14 cellular contexts compared by ENCODE assay signal in the genomic region with DNA sequence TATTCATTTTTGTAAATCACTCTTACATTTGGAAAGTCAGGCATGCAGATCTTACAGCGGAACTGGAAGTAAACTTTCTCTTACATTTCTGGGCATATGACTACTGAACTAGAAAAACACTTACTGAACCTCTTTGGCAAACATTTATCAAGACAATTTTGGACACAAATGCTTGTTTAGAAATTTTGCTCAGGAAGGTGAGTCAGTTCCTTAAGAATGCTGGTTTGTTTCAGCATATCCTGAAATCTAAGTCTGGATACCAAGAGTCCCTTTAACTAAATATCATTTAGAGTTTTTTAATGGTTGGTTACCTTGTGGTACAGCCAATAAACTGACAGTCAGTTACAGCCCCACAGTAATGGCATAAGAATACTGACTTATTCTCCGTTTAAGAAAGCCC. TPM values are rescaled to one million over a fixed set of nuclear protein-coding genes. Genes with fewer than 3 reads are reported as not detected.
A peak's percentile ranks its signal among the peaks of the same experiment; 100 is the strongest.
DNase-seq lines count a peak whose midpoint lies in the region; ATAC-seq, FAIRE-seq and TF ChIP-seq lines count a peak whose summit lies in the region.
"Had no signal": no experiment of that assay in that cellular context is flagged by ENCODE, and none has a peak within 500 bp of the region (broad histone marks: within the 10 kb centered on the region; RNA-seq: fewer than 3 reads in every experiment).

No MANE protein-coding gene starts in this region.

- H3K79me2 ChIP-seq in HepG2 (ENCODE audit: insufficient read depth, low read length) (no peaks in the 10 kb centered on the region), GM23338 (replicated peaks; ENCODE audit: insufficient read depth) (no peaks in the 10 kb centered on the region)

- 60% methylated on average over 2 of the region's 2 CpGs for WGBS in right lobe of liver (ENCODE audit: insufficient coverage, low coverage, low lambda C conversion rate, missing lambda C conversion rate)
- WGBS in HepG2 (ENCODE audit: low lambda C conversion rate) = 81% methylated on average over 2 of the region's 2 CpGs
- WGBS in aorta, 2 donors = 3 to 4% methylated on average over 2 of the region's 2 CpGs

- H3K27me3 ChIP-seq in right lobe of liver (no peaks in the 10 kb centered on the region), HepG2 (ENCODE audit: control insufficient read depth in 1 of 2, insufficient read depth in 2 of 2, low read length in 2 of 2) (no peaks in the 10 kb centered on the region), aorta (ENCODE audit: control insufficient read depth in 1 of 2, insufficient read depth in 2 of 2, low read length in 1 of 2) (no peaks in the 10 kb centered on the region), GM23338 (ENCODE audit: insufficient read depth) (no peaks in the 10 kb centered on the region)
- H3K27me3 ChIP-seq: neutrophil, upper lobe of left lung had no signal

- intact Hi-C loops in right lobe of liver (cut with DNase I) = no loop called here
- intact Hi-C loops in HepG2 (cut with micrococcal nuclease; ENCODE audit: unreplicated experiment) = no loop called here
- intact Hi-C loops in aorta (cut with DNase I) = no loop called here
- intact Hi-C loops in activated T-helper 1 cell treated with anti-CD3 and anti-CD28 coated beads, Interleukin-12 subunit alpha, Interleukin-12 subunit beta, Interleukin-2, Interleukin-4 antibody, amounts not matched to agents 30 ng/mL and 10 ng/mL and 1 ng/mL, durations not matched to agents 14 hours and 24 hours and 36 hours (cut with micrococcal nuclease) = no loop called here

- BruUV-seq in HepG2 (replicated peaks; lab: Mats Ljungman, UMichigan) = no TSS peak

- H3K27ac Mint-ChIP-seq in activated T-helper 1 cell treated with anti-CD3 and anti-CD28 coated beads, Interleukin-12 subunit alpha, Interleukin-12 subunit beta, Interleukin-2, Interleukin-4 antibody, amounts not matched to agents 30 ng/mL and 10 ng/mL and 1 ng/mL, durations not matched to agents 14 hours and 24 hours and 36 hours = no peak overlapping the region
- H3K27ac Mint-ChIP-seq in GM23338 = no peak overlapping the region

- no peak for TF ChIP-seq RAD21 in HepG2 (CRISPR knock-in tag; IDR thresholded peaks at IDR 0.05)

- H3K4me3 ChIP-seq in right lobe of liver (no peak overlapping the region), HepG2 (replicated peaks in 1 of 3; ENCODE audit: insufficient read depth in 1 of 3, low read depth in 2 of 3, low read length in 3 of 3) (no peak overlapping the region), coronary artery (peak overlapping the region; percentile 35), aorta (ENCODE audit: low read length in 2 of 2) (no peak overlapping the region), GM23338 (no peak overlapping the region)
- H3K4me3 ChIP-seq: upper lobe of left lung had no signal

- H3K36me3 ChIP-seq in right lobe of liver (no peaks in the 10 kb centered on the region), HepG2 (replicated peaks in 1 of 2; ENCODE audit: control insufficient read depth in 1 of 2, insufficient read depth in 2 of 2, low read length in 2 of 2) (no peaks in the 10 kb centered on the region), aorta (ENCODE audit: control insufficient read depth in 1 of 2, insufficient read depth in 2 of 2, low read length in 1 of 2) (no peaks in the 10 kb centered on the region), GM23338 (ENCODE audit: insufficient read depth) (no peaks in the 10 kb centered on the region)

- no peak for TF ChIP-seq POLR2A in right lobe of liver (IDR thresholded peaks at IDR 0.05)
- TF ChIP-seq POLR2A in HepG2 (IDR thresholded peaks at IDR 0.05; ENCODE audit: insufficient read depth in 1 of 2, low read depth in 2 of 2, low read length in 2 of 2) = no peak

- no peaks in the 10 kb centered on the region for H3K9me2 ChIP-seq in GM23338 (ENCODE audit: insufficient read depth)

- DNase-seq in right lobe of liver (no peak), HepG2 (ENCODE audit: low spot score) (no peak), coronary artery (ENCODE audit: low spot score) (no peak), kidney tubule cell (ENCODE audit: low spot score) (peak; percentile 79), aorta (no peak), GM23338 (ENCODE audit: low spot score) (no peak), NCI-H345 treated with DMSO at 0.1 percent for 48 hours (lab: John Stamatoyannopoulos, UW; ENCODE audit: unreplicated experiment) (no peak)
- DNase-seq in activated T-helper 1 cell treated with anti-CD3 and anti-CD28 coated beads, Interleukin-12 subunit alpha, Interleukin-12 subunit beta, Interleukin-2, Interleukin-4 antibody, amounts not matched to agents 30 ng/mL and 10 ng/mL and 1 ng/mL, durations not matched to agents 14 hours and 24 hours and 36 hours (ENCODE audit: low spot score) = no peak
- DNase-seq: activated effector memory CD4-positive, alpha-beta T cell treated with anti-CD3 and anti-CD28 coated beads, Interleukin-2, amount 50 U/mL, for 16 hours; NCI-H2227 treated with DMSO at 0.1 percent for 48 hours; upper lobe of left lung had no signal

- no peaks in the 10 kb centered on the region for H3K9me3 ChIP-seq in right lobe of liver
- no peaks in the 10 kb centered on the region for H3K9me3 ChIP-seq in HepG2 (ENCODE audit: low read length)
- H3K9me3 ChIP-seq in aorta (ENCODE audit: control insufficient read depth, low read length) = no peaks in the 10 kb centered on the region
- H3K9me3 ChIP-seq: neutrophil, upper lobe of left lung had no signal

- no peak overlapping the region for H3K4me2 ChIP-seq in HepG2 (ENCODE audit: low read depth, low read length)
- no peak overlapping the region for H3K4me2 ChIP-seq in GM23338
- H3K4me2 ChIP-seq: KMS-11 had no signal

- H3K4me3 Mint-ChIP-seq in activated T-helper 1 cell treated with anti-CD3 and anti-CD28 coated beads, Interleukin-12 subunit alpha, Interleukin-12 subunit beta, Interleukin-2, Interleukin-4 antibody, amounts not matched to agents 30 ng/mL and 10 ng/mL and 1 ng/mL, durations not matched to agents 14 hours and 24 hours and 36 hours = no peak overlapping the region
- no peak overlapping the region for H3K4me3 Mint-ChIP-seq in GM23338

- FAIRE-seq in HepG2 (lab: Jason Lieb, UNC) = no peak
- FAIRE-seq: A204.1 had no signal

- no peaks in the 10 kb centered on the region for H3K27me3 Mint-ChIP-seq in activated T-helper 1 cell treated with anti-CD3 and anti-CD28 coated beads, Interleukin-12 subunit alpha, Interleukin-12 subunit beta, Interleukin-2, Interleukin-4 antibody, amounts not matched to agents 30 ng/mL and 10 ng/mL and 1 ng/mL, durations not matched to agents 14 hours and 24 hours and 36 hours (ENCODE audit: insufficient read depth)
- no peaks in the 10 kb centered on the region for H3K27me3 Mint-ChIP-seq in GM23338 (ENCODE audit: insufficient read depth, low read depth, poor library complexity)

- no peaks in the 10 kb centered on the region for H3K4me1 ChIP-seq in right lobe of liver
- no peaks in the 10 kb centered on the region for H3K4me1 ChIP-seq in HepG2 (ENCODE audit: insufficient read depth, low read length)
- H3K4me1 ChIP-seq in aorta (ENCODE audit: control insufficient read depth in 1 of 2, insufficient read depth in 2 of 2, low read length in 2 of 2) = peaks cover 1 to 2% of the 10 kb centered on the region in 2 donors
- H3K4me1 ChIP-seq in GM23338 (ENCODE audit: insufficient read depth) = peaks cover 39% of the 10 kb centered on the region
- H3K4me1 ChIP-seq: upper lobe of left lung had no signal

- in situ Hi-C loops in HepG2 (cut with HindIII; ENCODE audit: extremely low pct_ligation_motif_present, low pct_unique_long_range_greater_than_20kb) = no loop called here

- H2AFZ ChIP-seq in HepG2 (ENCODE audit: low read length) (no peak overlapping the region), GM23338 (no peak overlapping the region)

- no peak overlapping the region for H3K9ac ChIP-seq in HepG2 (ENCODE audit: insufficient read depth, low read depth, low read length)
- H3K9ac ChIP-seq: KMS-11 had no signal

- CTCF ChIA-PET in HepG2 (lab: Yijun Ruan, JAX; ENCODE audit: low intra/inter-chr PET ratio, low total read pairs) = no interaction called here

- TF ChIP-seq EP300 in HepG2 (IDR thresholded peaks at IDR 0.05; ENCODE audit: low read depth in 2 of 2, low read length in 2 of 2) = no peak
- TF ChIP-seq EP300 in HepG2 (CRISPR knock-in tag; IDR thresholded peaks at IDR 0.05; ENCODE audit: borderline replicate concordance) = no peak

- POLR2A ChIA-PET in HepG2 (lab: Yijun Ruan, JAX) = no interaction called here

- no peaks in the 10 kb centered on the region for H3K4me1 Mint-ChIP-seq in activated T-helper 1 cell treated with anti-CD3 and anti-CD28 coated beads, Interleukin-12 subunit alpha, Interleukin-12 subunit beta, Interleukin-2, Interleukin-4 antibody, amounts not matched to agents 30 ng/mL and 10 ng/mL and 1 ng/mL, durations not matched to agents 14 hours and 24 hours and 36 hours (ENCODE audit: low read depth)
- H3K4me1 Mint-ChIP-seq in GM23338 = peaks cover 52% of the 10 kb centered on the region

- H4K20me1 ChIP-seq in HepG2 (ENCODE audit: insufficient read depth, low read length) (no peaks in the 10 kb centered on the region), GM23338 (replicated peaks; ENCODE audit: insufficient read depth) (no peaks in the 10 kb centered on the region)

- no peaks in the 10 kb centered on the region for H3K9me3 Mint-ChIP-seq in activated T-helper 1 cell treated with anti-CD3 and anti-CD28 coated beads, Interleukin-12 subunit alpha, Interleukin-12 subunit beta, Interleukin-2, Interleukin-4 antibody, amounts not matched to agents 30 ng/mL and 10 ng/mL and 1 ng/mL, durations not matched to agents 14 hours and 24 hours and 36 hours
- no peaks in the 10 kb centered on the region for H3K9me3 Mint-ChIP-seq in GM23338

- H3K27ac ChIP-seq in right lobe of liver (no peak overlapping the region), HepG2 (ENCODE audit: extremely low read length, insufficient read depth, low read length) (no peak overlapping the region), coronary artery (peak overlapping the region in 1 of 2 donors; percentile 57), aorta (ENCODE audit: low read depth in 1 of 2, low read length in 2 of 2) (no peak overlapping the region), GM23338 (ENCODE audit: low read depth) (no peak overlapping the region)
- H3K27ac ChIP-seq: KMS-11, neutrophil had no signal

- ATAC-seq in right lobe of liver (peak in 3 of 4 donors; percentile 25 to 63 (median 59)), HepG2 (no peak), aorta (ENCODE audit: low FRiP score) (peak; percentile 67), GM23338 (no peak)

- peaks cover 2% of the 10 kb centered on the region for H3K36me3 Mint-ChIP-seq in activated T-helper 1 cell treated with anti-CD3 and anti-CD28 coated beads, Interleukin-12 subunit alpha, Interleukin-12 subunit beta, Interleukin-2, Interleukin-4 antibody, amounts not matched to agents 30 ng/mL and 10 ng/mL and 1 ng/mL, durations not matched to agents 14 hours and 24 hours and 36 hours (ENCODE audit: low read depth)
- H3K36me3 Mint-ChIP-seq in GM23338 (ENCODE audit: low read depth) = no peaks in the 10 kb centered on the region

- TF ChIP-seq CTCF in right lobe of liver (IDR thresholded peaks at IDR 0.05) (no peak), HepG2 (CRISPR knock-in tag; IDR thresholded peaks at IDR 0.05) (no peak), coronary artery (IDR thresholded peaks at IDR 0.05) (no peak), GM23338 (conservative IDR thresholded peaks at IDR 0.05; ENCODE audit: low read depth in 2 of 2) (no peak)

- H3F3A ChIP-seq in GM23338 (replicated peaks; ENCODE audit: low read depth) = no peaks in the 10 kb centered on the region

RNA-seq across cellular contexts. Expression of gene SHISA3, which starts 15.0 kb away (rescaled TPM):
- total RNA-seq in right lobe of liver (under 1 TPM; 0.12 to 0.69 (median 0.36) TPM), HepG2 (2016; rRNA removed; fragmentation: Illumina TruSeq; extraction: Trizol) (not detected in 2 replicates), aorta (1 to 10 TPM; 2.1 to 5.5 TPM)
- total RNA-seq in HepG2 (2016; cell fraction: cytosol; rRNA removed; fragmentation: Illumina TruSeq; extraction: Trizol; ENCODE audit: low read depth) = not detected in 2 replicates
- total RNA-seq in HepG2 (2016; cell fraction: insoluble cytoplasmic fraction; rRNA removed; fragmentation: Illumina TruSeq; extraction: Trizol) = not detected in 2 replicates
- not detected in 2 replicates for total RNA-seq in HepG2 (2016; cell fraction: membrane; rRNA removed; fragmentation: Illumina TruSeq; extraction: Trizol)
- not detected in 2 replicates for total RNA-seq in HepG2 (2016; cell fraction: nucleus; rRNA removed; fragmentation: Illumina TruSeq; extraction: Trizol)
- polyA plus RNA-seq in HepG2 (2011; rRNA removed) (not detected in 2 replicates), aorta (1 to 10 TPM; 3.3 to 3.6 TPM), GM23338 (2016; fragmentation: Nextera tagmentation; extraction: Ambion mirVana) (3.5 and 5.0 TPM in 2 replicates)
- not detected in 2 replicates for polyA plus RNA-seq in HepG2 (2011; cell fraction: cytosol; rRNA removed)
- not detected in 2 replicates for polyA plus RNA-seq in HepG2 (2011; cell fraction: nucleus; rRNA removed)
- not detected in 2 replicates for polyA plus RNA-seq in HepG2 (2012)
- polyA plus RNA-seq in HepG2 (2016; cell fraction: cytosol; fragmentation: Illumina TruSeq; extraction: Trizol; ENCODE audit: low read depth) = not detected in 2 replicates
- polyA plus RNA-seq in HepG2 (2016; cell fraction: insoluble cytoplasmic fraction; fragmentation: Illumina TruSeq; extraction: Trizol; ENCODE audit: low read depth) = not detected in 2 replicates
- not detected in 2 replicates for polyA plus RNA-seq in HepG2 (2016; cell fraction: membrane; fragmentation: Illumina TruSeq; extraction: Trizol; ENCODE audit: low read depth)
- not detected in 2 replicates for polyA plus RNA-seq in HepG2 (2016; cell fraction: nucleus; fragmentation: Illumina TruSeq; extraction: Trizol; ENCODE audit: insufficient read depth, low read depth)
- not detected in 2 replicates for polyA minus RNA-seq in HepG2 (2011; rRNA and poly(A)+ RNA removed; ENCODE audit: low replicate concordance)
- polyA minus RNA-seq in HepG2 (2011; cell fraction: cytosol; rRNA and poly(A)+ RNA removed) = not detected in 2 replicates
- not detected in 2 replicates for polyA minus RNA-seq in HepG2 (2011; cell fraction: nucleus; rRNA and poly(A)+ RNA removed)
- total RNA-seq in activated T-helper 1 cell treated with anti-CD3 and anti-CD28 coated beads, Interleukin-12 subunit alpha, Interleukin-12 subunit beta, Interleukin-2, Interleukin-4 antibody, amounts not matched to agents 30 ng/mL and 10 ng/mL and 1 ng/mL, durations not matched to agents 14 hours and 24 hours and 36 hours = not detected in 2 replicates
- 4.4 and 6.6 TPM in 2 replicates for total RNA-seq in GM23338 (2014; rRNA removed; shearing (Covaris generic))

Comparison
In these comparisons a context has a peak if more than half of its experiments do, and no peak if none do; other contexts are left out.
1. ATAC-seq: peak in right lobe of liver (3 of 4) and aorta (single experiment); none in HepG2 (single experiment) and GM23338 (single experiment).